In the genomic region with DNA sequence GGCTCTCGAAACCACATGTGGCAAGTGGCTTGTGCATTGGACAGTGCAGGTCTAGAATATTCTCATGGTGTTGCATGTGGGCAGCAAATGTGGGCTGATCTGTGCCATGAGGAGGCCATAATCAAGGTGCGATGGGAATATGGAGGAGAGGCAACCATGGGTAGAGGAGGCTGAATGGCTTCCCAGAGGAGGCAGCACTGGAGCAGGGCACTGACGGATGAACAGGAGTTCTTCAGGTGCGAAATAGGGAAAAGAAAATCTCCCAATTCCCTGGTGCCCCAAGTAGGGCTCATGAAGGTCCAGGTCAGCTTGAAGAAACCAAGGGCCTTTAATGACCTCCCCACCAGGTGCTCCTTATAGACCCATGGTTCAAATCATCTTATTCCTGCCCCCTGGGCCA, we compare ENCODE assay signal across 16 cellular contexts.
A peak's percentile ranks its signal among the peaks of the same experiment; 100 is the strongest.
DNase-seq lines count a peak whose midpoint lies in the region; ATAC-seq and TF ChIP-seq lines count a peak whose summit lies in the region.
"Had no signal": no experiment of that assay in that cellular context is flagged by ENCODE, and none has a peak within 500 bp of the region (broad histone marks: within the 10 kb centered on the region; RNA-seq: fewer than 3 reads in every experiment).

No MANE protein-coding gene starts in this region.

- H2AFZ ChIP-seq in SK-N-SH (ENCODE audit: low read depth) = no peak overlapping the region
- H2AFZ ChIP-seq in IMR-90 (replicated peaks; ENCODE audit: low read length, poor library complexity) = no peak overlapping the region
- H2AFZ ChIP-seq: GM23248 had no signal

- dilution Hi-C loops in IMR-90 (cut with HindIII; ENCODE audit: low sequenced_read_pairs, unreplicated experiment) = no loop called here

- H3K23ac ChIP-seq in IMR-90 (ENCODE audit: low read depth, low read length) = no peak overlapping the region

- H3K27ac ChIP-seq in SK-N-SH (ENCODE audit: low read depth in 2 of 2, low read length in 1 of 2) (no peak overlapping the region), IMR-90 (ENCODE audit: insufficient read depth, low read length) (no peak overlapping the region), RWPE1 (no peak overlapping the region; the same call in 1 of the 2 replicates)
- H3K27ac ChIP-seq in CD4-positive, alpha-beta T cell (ENCODE audit: low read depth, low read length) = no peak overlapping the region
- H3K27ac ChIP-seq: 22Rv1, GM23248 had no signal

- no peaks in the 10 kb centered on the region for H3K36me3 Mint-ChIP-seq in CD4-positive, alpha-beta T cell (ENCODE audit: low read depth)
- no peaks in the 10 kb centered on the region for H3K36me3 Mint-ChIP-seq in nephron (ENCODE audit: low read depth)

- H3K9me3 Mint-ChIP-seq in CD4-positive, alpha-beta T cell = peaks cover 3% of the 10 kb centered on the region
- peaks cover 9% of the 10 kb centered on the region for H3K9me3 Mint-ChIP-seq in nephron

- peaks cover 18% of the 10 kb centered on the region for H3F3A ChIP-seq in SK-N-SH (replicated peaks; ENCODE audit: insufficient read depth)

- no peak overlapping the region for H4K8ac ChIP-seq in IMR-90 (ENCODE audit: low read depth in 2 of 2, low read length in 2 of 2)

- H2AK5ac ChIP-seq in IMR-90 (ENCODE audit: low read depth, low read length) = 0 out of 2 replicates have a peak overlapping the region, but pooled peaks have one; percentile 65

- H3K4me2 ChIP-seq in SK-N-SH = no peak overlapping the region
- no peak overlapping the region for H3K4me2 ChIP-seq in IMR-90 (ENCODE audit: low read depth, low read length)
- H3K4me2 ChIP-seq: A549 had no signal

- no peak for TF ChIP-seq EP300 in SK-N-SH (IDR thresholded peaks at IDR 0.05; ENCODE audit: borderline replicate concordance in 1 of 2, low read depth in 1 of 2, low read length in 1 of 2)

- TF ChIP-seq CTCF in SK-N-SH (IDR thresholded peaks at IDR 0.05) (no peak), IMR-90 (conservative IDR thresholded peaks at IDR 0.05; ENCODE audit: low read depth, low read length) (no peak), nephron (IDR thresholded peaks at IDR 0.05; ENCODE audit: unreplicated experiment in 3 of 3) (no peak), RWPE1 (conservative IDR thresholded peaks at IDR 0.05; ENCODE audit: low read depth) (no peak)
- no peak for TF ChIP-seq CTCF in CD4-positive, alpha-beta T cell (IDR thresholded peaks at IDR 0.05)

- intact Hi-C loops in CD4-positive, alpha-beta T cell (cut with DNase I, micrococcal nuclease) = loop anchor here in 1 of 2 experiments (10.0 kb wide), 1 partner anchor 428 kb away; a partner anchor contains a TSS
- intact Hi-C loops in IMR-90 (cut with micrococcal nuclease) = loop anchor here (10.0 kb wide), 1 partner anchor 82 kb away; no protein-coding TSS in a partner anchor

- no peak overlapping the region for H3K4ac ChIP-seq in IMR-90 (ENCODE audit: low read depth, low read length)

- no peak for TF ChIP-seq POLR2A in IMR-90 (IDR thresholded peaks at IDR 0.05; ENCODE audit: low read depth, low read length)

- H3K79me1 ChIP-seq in IMR-90 (ENCODE audit: low read depth in 1 of 2, low read length in 2 of 2) = peaks cover 5 to 29% of the 10 kb centered on the region in 2 experiments; a peak in 2 of 4 replicates

- peaks cover 8% of the 10 kb centered on the region; the same call in 1 of the 2 replicates for H3K9me3 ChIP-seq in SK-N-SH
- peaks cover 5% of the 10 kb centered on the region for H3K9me3 ChIP-seq in CD4-positive, alpha-beta T cell (ENCODE audit: control insufficient read depth, low read length)
- H3K9me3 ChIP-seq in IMR-90 (ENCODE audit: control insufficient read depth, insufficient read depth, low read length) = peaks cover 10% of the 10 kb centered on the region

- H3K4me3 Mint-ChIP-seq in CD4-positive, alpha-beta T cell = no peak overlapping the region
- H3K4me3 Mint-ChIP-seq in nephron = no peak overlapping the region

- H4K20me1 ChIP-seq in SK-N-SH (ENCODE audit: insufficient read depth) = no peaks in the 10 kb centered on the region
- H4K20me1 ChIP-seq in IMR-90 (ENCODE audit: insufficient read depth, low read length) = no peaks in the 10 kb centered on the region

- H3K27ac Mint-ChIP-seq in CD4-positive, alpha-beta T cell = peak overlapping the region; percentile 20
- H3K27ac Mint-ChIP-seq in nephron = peak overlapping the region in 2 of 3 experiments; percentile 13 to 42

- H3K9me2 ChIP-seq in SK-N-SH = no peaks in the 10 kb centered on the region

- no peak overlapping the region for H2BK5ac ChIP-seq in IMR-90 (ENCODE audit: low read depth, low read length, poor library complexity, severe bottlenecking)

- H3K56ac ChIP-seq in IMR-90 (ENCODE audit: extremely low read depth, insufficient read depth, low read length) = no peak overlapping the region

- no TSS peak for BruUV-seq in IMR-90 (replicated peaks; lab: Mats Ljungman, UMichigan)

- WGBS in SK-N-SH (ENCODE audit: low lambda C conversion rate) = 95% methylated on average over 4 of the region's 4 CpGs
- 100% methylated on average over 2 of the region's 4 CpGs; no CpG with 5 or more reads in 1 of the 2 experiments for WGBS in IMR-90 (ENCODE audit: extremely low coverage in 2 of 2, insufficient read length in 1 of 2), 2 experiments

- DNase-seq in SK-N-SH = no peak
- no peak for DNase-seq in CD4-positive, alpha-beta T cell
- no peak for DNase-seq in IMR-90
- DNase-seq in GDM1 (lab: John Stamatoyannopoulos, UW) = no peak
- DNase-seq in RWPE1 (ENCODE audit: low spot score) = no peak
- DNase-seq: AML-193, DMS79 treated with DMSO at 0.1 percent for 48 hours, GM23248, KG1 had no signal

- H4K5ac ChIP-seq in IMR-90 (ENCODE audit: low read depth, low read length) = no peak overlapping the region

- in situ Hi-C loops in IMR-90 (cut with MboI; ENCODE audit: low sequenced_read_pairs) = loop anchor here (5.0 kb wide), 1 partner anchor 190 kb away; a partner anchor contains a TSS

- no peak overlapping the region for H3K4me3 ChIP-seq in SK-N-SH (ENCODE audit: low read depth in 2 of 2, low read length in 1 of 2)
- H3K4me3 ChIP-seq in IMR-90 (ENCODE audit: insufficient read depth, low read depth, low read length) = no peak overlapping the region
- H3K4me3 ChIP-seq: A549, GM12878, GM23248, HAP-1 had no signal

- H2BK20ac ChIP-seq in IMR-90 (ENCODE audit: low read depth, low read length) = no peak overlapping the region

- CTCF ChIA-PET in SK-N-SH (lab: Yijun Ruan, JAX) (interaction anchor here (0.9 to 2.5 kb wide), 6 partner anchors 10 to 287 kb away, joined by 3 to 13 read pairs (median 7); no protein-coding TSS in a partner anchor), IMR-90 (lab: Yijun Ruan, JAX) (no interaction called here), RWPE1 (lab: Yijun Ruan, JAX) (interaction anchor here (0.6 to 1.5 kb wide), 3 partner anchors 9 to 564 kb away, joined by 3 to 6 read pairs (median 3); no protein-coding TSS in a partner anchor)
- CTCF ChIA-PET in CD4-positive, alpha-beta T cell (lab: Charles Lee) = no interaction called here

- H3K27me3 Mint-ChIP-seq in CD4-positive, alpha-beta T cell = no peaks in the 10 kb centered on the region
- H3K27me3 Mint-ChIP-seq in nephron (ENCODE audit: low read depth) = peaks cover 4% of the 10 kb centered on the region

- H3K4me1 ChIP-seq in SK-N-SH (ENCODE audit: control insufficient read depth in 1 of 2, insufficient read depth in 2 of 2, low read depth in 1 of 2, low read length in 1 of 2) (peaks cover 21 to 29% of the 10 kb centered on the region in 2 experiments; a peak in 3 of 4 replicates), IMR-90 (ENCODE audit: control insufficient read depth, insufficient read depth, low read length) (peaks cover 22% of the 10 kb centered on the region)
- H3K4me1 ChIP-seq: HAP-1 had no signal

- no peaks in the 10 kb centered on the region for H3K79me2 ChIP-seq in SK-N-SH (ENCODE audit: insufficient read depth)

- POLR2A ChIA-PET in SK-N-SH (lab: Yijun Ruan, JAX) = no interaction called here
- POLR2A ChIA-PET in CD4-positive, alpha-beta T cell (lab: Charles Lee) = no interaction called here
- POLR2A ChIA-PET in IMR-90 (lab: Charles Lee; ENCODE audit: unreplicated experiment) = no interaction called here
- POLR2A ChIA-PET in RWPE1 (lab: Yijun Ruan, JAX; ENCODE audit: low non-redundant PET) = no interaction called here

- peaks cover 20% of the 10 kb centered on the region for H3K9me1 ChIP-seq in IMR-90 (ENCODE audit: insufficient read depth, low read length)

- H4K91ac ChIP-seq in IMR-90 (ENCODE audit: insufficient read depth, low read depth, low read length) = no peak overlapping the region

- H2BK120ac ChIP-seq in IMR-90 (ENCODE audit: low read depth, low read length) = no peak overlapping the region

- no peaks in the 10 kb centered on the region for H3K27me3 ChIP-seq in SK-N-SH (ENCODE audit: insufficient read depth)
- no peaks in the 10 kb centered on the region for H3K27me3 ChIP-seq in CD4-positive, alpha-beta T cell (ENCODE audit: control insufficient read depth, insufficient read depth, low read length)
- no peaks in the 10 kb centered on the region for H3K27me3 ChIP-seq in IMR-90 (ENCODE audit: control insufficient read depth, insufficient read depth, low read length)

- H3K9ac ChIP-seq in SK-N-SH = no peak overlapping the region
- H3K9ac ChIP-seq in IMR-90 (ENCODE audit: low read depth, low read length) = no peak overlapping the region
- H3K9ac ChIP-seq: GM23248 had no signal

- no peak overlapping the region for H3K18ac ChIP-seq in IMR-90 (ENCODE audit: low read depth, low read length)

- TF ChIP-seq RAD21 in SK-N-SH (IDR thresholded peaks at IDR 0.05; ENCODE audit: low read length) (no peak), IMR-90 (IDR thresholded peaks at IDR 0.05; ENCODE audit: low read length) (no peak)

- ATAC-seq in SK-N-SH treated with all-trans-retinoic acid at 6 μM for 48 hours (no peak), IMR-90 (ENCODE audit: low read depth) (no peak), HG02852 (IDR thresholded peaks at IDR 0.05; ENCODE audit: unreplicated experiment) (no peak)
- ATAC-seq in CD4-positive, alpha-beta T cell (ENCODE audit: poor library complexity) = no peak
- ATAC-seq: A549, GM12878 had no signal

- H3K4me1 Mint-ChIP-seq in CD4-positive, alpha-beta T cell (ENCODE audit: low read depth) = peaks cover 13% of the 10 kb centered on the region
- H3K4me1 Mint-ChIP-seq in nephron = peaks cover 13% of the 10 kb centered on the region

- H3K14ac ChIP-seq in IMR-90 (replicated peaks; ENCODE audit: low read depth, low read length) = no peak overlapping the region

- H2BK15ac ChIP-seq in IMR-90 (ENCODE audit: low read depth, low read length) = no peak overlapping the region

- H3K36me3 ChIP-seq in SK-N-SH (replicated peaks in 1 of 2; ENCODE audit: control insufficient read depth in 1 of 2, insufficient read depth in 2 of 2, low read length in 1 of 2) = no peaks in the 10 kb centered on the region
- H3K36me3 ChIP-seq in IMR-90 (ENCODE audit: control insufficient read depth, insufficient read depth, low read length) = no peaks in the 10 kb centered on the region
- H3K36me3 ChIP-seq: HAP-1 had no signal

- H2AK9ac ChIP-seq in IMR-90 (replicated peaks; ENCODE audit: low read depth, low read length, poor library complexity) = no peak overlapping the region

TF ChIP-seq in SK-N-SH treated with all-trans-retinoic acid at 6 μM for 48 hours, 23 proteins besides CTCF, POLR2A, EP300 and RAD21 (continues in another document):
- peak; percentile 91 for TF ChIP-seq ZFP3 (CRISPR knock-in tag; IDR thresholded peaks at IDR 0.05)

TF ChIP-seq in IMR-90, 13 proteins besides CTCF, POLR2A, EP300 and RAD21 (continues in another document):
- no peak for TF ChIP-seq SMC3 (IDR thresholded peaks at IDR 0.05; ENCODE audit: low read depth, low read length)

Comparison
In these comparisons a context has a peak if more than half of its experiments do, and no peak if none do; other contexts are left out.
1. CTCF ChIA-PET loops: an anchor here in SK-N-SH (0.9 to 2.5 kb wide) and RWPE1 (0.6 to 1.5 kb wide); none called in CD4-positive, alpha-beta T cell and IMR-90.